Comparison of ENCODE assay signal across 17 cellular contexts in genomic region chr2:197426723-197427122, GRCh38. TPM values are rescaled to one million over a fixed set of nuclear protein-coding genes. Genes with fewer than 3 reads are reported as not detected.
DNase-seq lines count a peak whose midpoint lies in the region; ATAC-seq and TF ChIP-seq lines count a peak whose summit lies in the region.
"Had no signal": no experiment of that assay in that cellular context is flagged by ENCODE, and none has a peak within 500 bp of the region (broad histone marks: within the 10 kb centered on the region; RNA-seq: fewer than 3 reads in every experiment).

No MANE protein-coding gene starts in this region.

- peaks cover 100% of the 10 kb centered on the region for H3K79me2 ChIP-seq in Loucy (ENCODE audit: insufficient read depth, low read length)

- no peak for ATAC-seq in activated CD4-positive, alpha-beta T cell treated with anti-CD3 and anti-CD28 coated beads for 36 hours
- no peak for ATAC-seq in activated naive CD8-positive, alpha-beta T cell treated with anti-CD3 and anti-CD28 coated beads, Interleukin-2, amount 10 ng/mL, durations not matched to agents 7 days and 5 days (ENCODE audit: low read depth)
- no peak for ATAC-seq in natural killer cell treated with Interleukin-12 subunit alpha and Interleukin-12 subunit beta and Interleukin-15 and Interleukin-18, amount 100 ng/mL, for 72 hours

- no peak overlapping the region for H3K4me3 Mint-ChIP-seq in activated CD4-positive, alpha-beta T cell treated with anti-CD3 and anti-CD28 coated beads for 36 hours
- no peak overlapping the region for H3K4me3 Mint-ChIP-seq in activated naive CD8-positive, alpha-beta T cell treated with anti-CD3 and anti-CD28 coated beads, Interleukin-2, amount 10 ng/mL, durations not matched to agents 7 days and 5 days
- no peak overlapping the region for H3K4me3 Mint-ChIP-seq in natural killer cell treated with Interleukin-12 subunit alpha and Interleukin-12 subunit beta and Interleukin-15 and Interleukin-18, amount 100 ng/mL, for 72 hours

- no peak overlapping the region for H2AFZ ChIP-seq in Loucy (ENCODE audit: low read length)

- no peaks in the 10 kb centered on the region for H3K27me3 Mint-ChIP-seq in activated CD4-positive, alpha-beta T cell treated with anti-CD3 and anti-CD28 coated beads for 36 hours
- no peaks in the 10 kb centered on the region for H3K27me3 Mint-ChIP-seq in activated naive CD8-positive, alpha-beta T cell treated with anti-CD3 and anti-CD28 coated beads, Interleukin-2, amount 10 ng/mL, durations not matched to agents 7 days and 5 days
- H3K27me3 Mint-ChIP-seq in natural killer cell treated with Interleukin-12 subunit alpha and Interleukin-12 subunit beta and Interleukin-15 and Interleukin-18, amount 100 ng/mL, for 72 hours: no peaks in the 10 kb centered on the region

- H3K4me1 ChIP-seq in Loucy (ENCODE audit: insufficient read depth, low read length, poor library complexity, severe bottlenecking): peaks cover 50% of the 10 kb centered on the region
- H3K4me1 ChIP-seq in right atrium auricular region: peaks cover 0 to 81% of the 10 kb centered on the region in 2 donors

- peaks cover 99% of the 10 kb centered on the region for H4K20me1 ChIP-seq in Loucy (ENCODE audit: insufficient read depth, low read length, poor library complexity, severe bottlenecking)

- H3K9ac ChIP-seq in Loucy (ENCODE audit: low read depth, low read length, poor library complexity, severe bottlenecking): peak overlapping the region; percentile 18
- H3K9ac ChIP-seq: BLaER1 had no signal

- peak overlapping the region; percentile 54 for H3K4me3 ChIP-seq in Loucy (ENCODE audit: low read length, poor library complexity, severe bottlenecking)
- H3K4me3 ChIP-seq in right atrium auricular region: no peak overlapping the region
- H3K4me3 ChIP-seq: BLaER1 had no signal

- POLR2A ChIA-PET in activated CD4-positive, alpha-beta T cell treated with anti-CD3 and anti-CD28 coated beads for 36 hours (lab: Charles Lee): no interaction called here
- POLR2A ChIA-PET in activated naive CD8-positive, alpha-beta T cell treated with anti-CD3 and anti-CD28 coated beads, Interleukin-2, amount 10 ng/mL, durations not matched to agents 7 days and 5 days (lab: Charles Lee): no interaction called here
- POLR2A ChIA-PET in RWPE1 (lab: Yijun Ruan, JAX; ENCODE audit: low non-redundant PET): no interaction called here

- peaks cover 75% of the 10 kb centered on the region for H3K4me1 Mint-ChIP-seq in activated CD4-positive, alpha-beta T cell treated with anti-CD3 and anti-CD28 coated beads for 36 hours
- peaks cover 47% of the 10 kb centered on the region for H3K4me1 Mint-ChIP-seq in activated naive CD8-positive, alpha-beta T cell treated with anti-CD3 and anti-CD28 coated beads, Interleukin-2, amount 10 ng/mL, durations not matched to agents 7 days and 5 days
- peaks cover 47 to 60% of the 10 kb centered on the region in 2 donors for H3K4me1 Mint-ChIP-seq in natural killer cell treated with Interleukin-12 subunit alpha and Interleukin-12 subunit beta and Interleukin-15 and Interleukin-18, amount 100 ng/mL, for 72 hours (ENCODE audit: low read depth in 2 of 2)

- TF ChIP-seq CTCF in Loucy (conservative IDR thresholded peaks at IDR 0.05; ENCODE audit: low read length) (no peak), right atrium auricular region (IDR thresholded peaks at IDR 0.05) (no peak), RWPE1 (conservative IDR thresholded peaks at IDR 0.05; ENCODE audit: low read depth) (no peak)

- H3K9me3 Mint-ChIP-seq in activated CD4-positive, alpha-beta T cell treated with anti-CD3 and anti-CD28 coated beads for 36 hours (ENCODE audit: low read depth): no peaks in the 10 kb centered on the region
- no peaks in the 10 kb centered on the region for H3K9me3 Mint-ChIP-seq in activated naive CD8-positive, alpha-beta T cell treated with anti-CD3 and anti-CD28 coated beads, Interleukin-2, amount 10 ng/mL, durations not matched to agents 7 days and 5 days
- no peaks in the 10 kb centered on the region for H3K9me3 Mint-ChIP-seq in natural killer cell treated with Interleukin-12 subunit alpha and Interleukin-12 subunit beta and Interleukin-15 and Interleukin-18, amount 100 ng/mL, for 72 hours

- peak overlapping the region; percentile 98 for H3K4me2 ChIP-seq in Loucy (ENCODE audit: low read depth, low read length, poor library complexity, severe bottlenecking)
- H3K4me2 ChIP-seq: BLaER1 had no signal

- H3K27ac ChIP-seq in right atrium auricular region (no peak overlapping the region), RWPE1 (no peak overlapping the region)
- H3K27ac ChIP-seq: BLaER1 had no signal

- intact Hi-C loops in activated CD4-positive, alpha-beta T cell treated with anti-CD3 and anti-CD28 coated beads for 36 hours (cut with DNase I, micrococcal nuclease): no loop called here

- no peaks in the 10 kb centered on the region for H3K9me2 ChIP-seq in Loucy (replicated peaks; ENCODE audit: low read depth, low read length)

- H3K27me3 ChIP-seq in Loucy (ENCODE audit: insufficient read depth, low read length, poor library complexity, severe bottlenecking) (no peaks in the 10 kb centered on the region), right atrium auricular region (no peaks in the 10 kb centered on the region)
- H3K27me3 ChIP-seq: BLaER1 had no signal

- no peaks in the 10 kb centered on the region for H3K9me3 ChIP-seq in Loucy (ENCODE audit: insufficient read depth, low read depth, low read length)
- H3K9me3 ChIP-seq in right atrium auricular region: no peaks in the 10 kb centered on the region
- H3K9me3 ChIP-seq: BLaER1 had no signal

- H3K36me3 Mint-ChIP-seq in activated CD4-positive, alpha-beta T cell treated with anti-CD3 and anti-CD28 coated beads for 36 hours (ENCODE audit: low read depth): peaks cover 34% of the 10 kb centered on the region
- peaks cover 7% of the 10 kb centered on the region for H3K36me3 Mint-ChIP-seq in activated naive CD8-positive, alpha-beta T cell treated with anti-CD3 and anti-CD28 coated beads, Interleukin-2, amount 10 ng/mL, durations not matched to agents 7 days and 5 days
- H3K36me3 Mint-ChIP-seq in natural killer cell treated with Interleukin-12 subunit alpha and Interleukin-12 subunit beta and Interleukin-15 and Interleukin-18, amount 100 ng/mL, for 72 hours: no peaks in the 10 kb centered on the region

- H3K27ac Mint-ChIP-seq in activated CD4-positive, alpha-beta T cell treated with anti-CD3 and anti-CD28 coated beads for 36 hours: peak overlapping the region; percentile 45
- peak overlapping the region; percentile 41 for H3K27ac Mint-ChIP-seq in activated naive CD8-positive, alpha-beta T cell treated with anti-CD3 and anti-CD28 coated beads, Interleukin-2, amount 10 ng/mL, durations not matched to agents 7 days and 5 days
- peak overlapping the region; percentile 11 to 59 for H3K27ac Mint-ChIP-seq in natural killer cell treated with Interleukin-12 subunit alpha and Interleukin-12 subunit beta and Interleukin-15 and Interleukin-18, amount 100 ng/mL, for 72 hours

- DNase-seq in activated CD4-positive, alpha-beta T cell treated with anti-CD3 and anti-CD28 coated beads for 36 hours: no peak
- no peak for DNase-seq in activated CD4-positive, alpha-beta T cell treated with anti-CD3 and anti-CD28 coated beads, Interleukin-2, amount 50 U/mL, for 1 hour
- no peak for DNase-seq in activated naive CD8-positive, alpha-beta T cell treated with anti-CD3 and anti-CD28 coated beads, Interleukin-2, amount 10 ng/mL, durations not matched to agents 7 days and 5 days
- no peak for DNase-seq in natural killer cell treated with Interleukin-12 subunit alpha and Interleukin-12 subunit beta and Interleukin-15 and Interleukin-18, amount 100 ng/mL, for 72 hours (ENCODE audit: low spot score)
- DNase-seq in right atrium auricular region (ENCODE audit: low spot score): no peak
- no peak for DNase-seq in RWPE1 (ENCODE audit: low spot score)
- no peak for DNase-seq in nucleus accumbens (lab: John Stamatoyannopoulos, UW)
- DNase-seq: 8988T; aorta; foreskin melanocyte; left ventricle myocardium superior; NCI-H2107; NCI-H69; stimulated activated naive CD4-positive, alpha-beta T cell treated with Interleukin-2 at 50 U/mL for 16 hours; SW 1271 had no signal

- CTCF ChIA-PET in activated CD4-positive, alpha-beta T cell treated with anti-CD3 and anti-CD28 coated beads for 36 hours (lab: Charles Lee): interaction anchor here (1.3 kb wide), 1 partner anchor 16 kb away, joined by 5 read pairs; no protein-coding TSS in a partner anchor
- CTCF ChIA-PET in RWPE1 (lab: Yijun Ruan, JAX): no interaction called here

- peaks cover 22% of the 10 kb centered on the region; the same call in 1 of the 2 replicates for H3K36me3 ChIP-seq in Loucy (ENCODE audit: insufficient read depth, low read length)
- H3K36me3 ChIP-seq in right atrium auricular region: peaks cover 14% of the 10 kb centered on the region

- H3F3A ChIP-seq in Loucy (ENCODE audit: low read depth): no peaks in the 10 kb centered on the region

RNA-seq across cellular contexts. Expression of gene SF3B1, which starts 8.1 kb away (rescaled TPM):
- 100 to 1,000 TPM; 262 to 277 TPM for total RNA-seq in activated CD4-positive, alpha-beta T cell treated with anti-CD3 and anti-CD28 coated beads for 36 hours
- total RNA-seq in activated naive CD8-positive, alpha-beta T cell treated with anti-CD3 and anti-CD28 coated beads, Interleukin-2, amount 10 ng/mL, durations not matched to agents 7 days and 5 days: 100 to 1,000 TPM; 388 to 392 TPM
- total RNA-seq in natural killer cell treated with Interleukin-12 subunit alpha and Interleukin-12 subunit beta and Interleukin-15 and Interleukin-18, amount 100 ng/mL, for 72 hours: 100 to 1,000 TPM; 272 to 287 TPM
- total RNA-seq in right atrium auricular region: 100 to 1,000 TPM; 103 to 128 TPM

RNA-seq across cellular contexts. Expression of gene COQ10B, which starts 26.6 kb away (rescaled TPM):
- 10 to 100 TPM in 1 of 2 experiments, 1 to 10 TPM in 1; 9.7 to 13.3 TPM for total RNA-seq in activated CD4-positive, alpha-beta T cell treated with anti-CD3 and anti-CD28 coated beads for 36 hours
- 10 to 100 TPM; 24.8 to 25.2 TPM for total RNA-seq in activated naive CD8-positive, alpha-beta T cell treated with anti-CD3 and anti-CD28 coated beads, Interleukin-2, amount 10 ng/mL, durations not matched to agents 7 days and 5 days
- total RNA-seq in natural killer cell treated with Interleukin-12 subunit alpha and Interleukin-12 subunit beta and Interleukin-15 and Interleukin-18, amount 100 ng/mL, for 72 hours: 10 to 100 TPM; 27.8 to 40.4 TPM
- 10 to 100 TPM; 29.5 to 33.2 TPM for total RNA-seq in right atrium auricular region
